Comparison of ENCODE assay signal across 1 cellular context in the genomic region with DNA sequence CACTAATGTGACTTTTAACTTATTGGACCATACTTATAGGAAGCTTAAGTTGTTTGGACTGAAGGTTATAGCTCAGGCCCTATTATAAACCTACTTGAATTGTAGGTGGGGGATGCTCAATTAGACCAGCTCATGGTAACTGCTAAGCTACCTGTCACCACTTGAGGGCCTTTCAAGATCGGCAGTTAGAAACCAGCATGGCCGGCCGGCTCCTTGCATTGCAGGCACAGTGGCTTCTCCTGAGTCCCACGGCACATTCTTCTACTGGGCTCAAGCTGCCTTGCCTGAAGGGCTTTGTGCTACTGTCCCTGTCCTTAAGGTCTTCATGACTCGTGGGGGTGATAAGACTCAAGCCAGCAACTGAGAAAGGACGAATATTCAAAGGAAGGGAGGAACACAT.
TF ChIP-seq lines count a peak whose summit lies in the region.

No MANE protein-coding gene starts in this region.

TF ChIP-seq in HCT116, 20 proteins besides CTCF, POLR2A, EP300 and RAD21:
- no peak for TF ChIP-seq ZNF274 (IDR thresholded peaks at IDR 0.05; ENCODE audit: low read depth, low read length)
- TF ChIP-seq, protein P1, sequence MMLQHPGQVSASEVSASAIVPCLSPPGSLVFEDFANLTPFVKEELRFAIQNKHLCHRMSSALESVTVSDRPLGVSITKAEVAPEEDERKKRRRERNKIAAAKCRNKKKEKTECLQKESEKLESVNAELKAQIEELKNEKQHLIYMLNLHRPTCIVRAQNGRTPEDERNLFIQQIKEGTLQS (IDR thresholded peaks at IDR 0.05): no peak
- TF ChIP-seq EGR1 (IDR thresholded peaks at IDR 0.05; ENCODE audit: low read depth): no peak
- no peak for TF ChIP-seq SRF (IDR thresholded peaks at IDR 0.05; ENCODE audit: low read depth)
- TF ChIP-seq MAX (IDR thresholded peaks at IDR 0.05): no peak
- TF ChIP-seq ZFX (IDR thresholded peaks at IDR 0.05): no peak
- TF ChIP-seq SP1 (IDR thresholded peaks at IDR 0.05; ENCODE audit: low read depth): no peak
- no peak for TF ChIP-seq EZH2 (IDR thresholded peaks at IDR 0.05)
- TF ChIP-seq ELF1 (IDR thresholded peaks at IDR 0.05; ENCODE audit: borderline replicate concordance, low read depth): no peak
- TF ChIP-seq TCF7L2 (IDR thresholded peaks at IDR 0.05; ENCODE audit: borderline replicate concordance, extremely low read depth, insufficient read depth, insufficient read length): no peak
- no peak for TF ChIP-seq YY1 (IDR thresholded peaks at IDR 0.05; ENCODE audit: extremely low read depth, insufficient replicate concordance, low read depth, low read length)
- no peak for TF ChIP-seq ZBTB33 (IDR thresholded peaks at IDR 0.05; ENCODE audit: extremely low read depth, insufficient replicate concordance, low read length)
- TF ChIP-seq JUND (IDR thresholded peaks at IDR 0.05): no peak
- TF ChIP-seq CEBPB (IDR thresholded peaks at IDR 0.05; ENCODE audit: low read depth): no peak
- TF ChIP-seq, protein P2, sequence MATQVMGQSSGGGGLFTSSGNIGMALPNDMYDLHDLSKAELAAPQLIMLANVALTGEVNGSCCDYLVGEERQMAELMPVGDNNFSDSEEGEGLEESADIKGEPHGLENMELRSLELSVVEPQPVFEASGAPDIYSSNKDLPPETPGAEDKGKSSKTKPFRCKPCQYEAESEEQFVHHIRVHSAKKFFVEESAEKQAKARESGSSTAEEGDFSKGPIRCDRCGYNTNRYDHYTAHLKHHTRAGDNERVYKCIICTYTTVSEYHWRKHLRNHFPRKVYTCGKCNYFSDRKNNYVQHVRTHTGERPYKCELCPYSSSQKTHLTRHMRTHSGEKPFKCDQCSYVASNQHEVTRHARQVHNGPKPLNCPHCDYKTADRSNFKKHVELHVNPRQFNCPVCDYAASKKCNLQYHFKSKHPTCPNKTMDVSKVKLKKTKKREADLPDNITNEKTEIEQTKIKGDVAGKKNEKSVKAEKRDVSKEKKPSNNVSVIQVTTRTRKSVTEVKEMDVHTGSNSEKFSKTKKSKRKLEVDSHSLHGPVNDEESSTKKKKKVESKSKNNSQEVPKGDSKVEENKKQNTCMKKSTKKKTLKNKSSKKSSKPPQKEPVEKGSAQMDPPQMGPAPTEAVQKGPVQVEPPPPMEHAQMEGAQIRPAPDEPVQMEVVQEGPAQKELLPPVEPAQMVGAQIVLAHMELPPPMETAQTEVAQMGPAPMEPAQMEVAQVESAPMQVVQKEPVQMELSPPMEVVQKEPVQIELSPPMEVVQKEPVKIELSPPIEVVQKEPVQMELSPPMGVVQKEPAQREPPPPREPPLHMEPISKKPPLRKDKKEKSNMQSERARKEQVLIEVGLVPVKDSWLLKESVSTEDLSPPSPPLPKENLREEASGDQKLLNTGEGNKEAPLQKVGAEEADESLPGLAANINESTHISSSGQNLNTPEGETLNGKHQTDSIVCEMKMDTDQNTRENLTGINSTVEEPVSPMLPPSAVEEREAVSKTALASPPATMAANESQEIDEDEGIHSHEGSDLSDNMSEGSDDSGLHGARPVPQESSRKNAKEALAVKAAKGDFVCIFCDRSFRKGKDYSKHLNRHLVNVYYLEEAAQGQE (IDR thresholded peaks at IDR 0.05; ENCODE audit: low read depth): no peak
- TF ChIP-seq CBX3 (IDR thresholded peaks at IDR 0.05; ENCODE audit: low read depth): no peak
- TF ChIP-seq EZH2phosphoT487 (IDR thresholded peaks at IDR 0.05; ENCODE audit: borderline replicate concordance): no peak
- TF ChIP-seq SIN3A (IDR thresholded peaks at IDR 0.05; ENCODE audit: low read depth): no peak
- TF ChIP-seq POLR2AphosphoS5 (IDR thresholded peaks at IDR 0.05; ENCODE audit: low read depth, low read length): no peak
TF ChIP-seq in HCT116: peak in this region for 0.
